8 cellular contexts compared by ENCODE assay signal in the genomic region with DNA sequence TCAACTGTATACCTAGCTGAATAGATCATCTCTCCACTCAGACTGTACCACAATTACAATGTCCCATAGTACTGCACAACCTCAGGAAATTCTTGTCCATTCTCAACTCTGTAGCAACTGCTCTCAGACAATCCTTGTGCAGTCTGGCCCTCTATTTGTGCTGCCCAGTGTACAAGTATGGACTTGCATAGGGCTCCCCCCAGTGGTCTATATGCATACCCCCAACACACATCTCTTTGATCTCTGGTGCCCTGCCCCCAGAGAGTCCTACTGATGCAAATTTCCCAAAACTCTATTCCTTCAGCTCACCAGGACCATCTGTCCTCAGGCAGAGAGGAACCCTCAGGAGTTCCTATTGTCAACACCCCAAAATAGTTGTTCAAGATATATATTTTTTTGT.
A peak's percentile ranks its signal among the peaks of the same experiment; 100 is the strongest.
DNase-seq lines count a peak whose midpoint lies in the region; ATAC-seq lines count a peak whose summit lies in the region.

No MANE protein-coding gene starts in this region.

- DNase-seq in ACHN (peak; percentile 40), NCI-H748 treated with DMSO at 0.1 percent for 48 hours (lab: John Stamatoyannopoulos, UW) (peak; percentile 32), fibroblast of peridontal ligament (ENCODE audit: extremely low read depth) (peak; percentile 1), DMS79 (lab: John Stamatoyannopoulos, UW) (no peak)
- DNase-seq in stimulated activated CD4-positive, alpha-beta T cell treated with anti-CD3 and anti-CD28 coated beads, Interleukin-4, amount 100 ng/mL, for 4 hours = no peak

- ATAC-seq in GM18861 (IDR thresholded peaks at IDR 0.05; ENCODE audit: unreplicated experiment) = peak; percentile 51
- ATAC-seq in HG03066 (IDR thresholded peaks at IDR 0.05; ENCODE audit: low read depth, unreplicated experiment) = peak; percentile 79
- ATAC-seq in HG03460 (IDR thresholded peaks at IDR 0.05; ENCODE audit: unreplicated experiment) = no peak

- in situ Hi-C loops in ACHN (cut with HindIII; ENCODE audit: low pct_ligation_motif_present, low pct_unique_long_range_greater_than_20kb, low sequenced_read_pairs) = no loop called here

Comparison
In these comparisons a context has a peak if more than half of its experiments do, and no peak if none do; other contexts are left out.
1. DNase-seq: peak in ACHN (single experiment), NCI-H748 treated with DMSO at 0.1 percent for 48 hours (single experiment) and fibroblast of peridontal ligament (single experiment); none in stimulated activated CD4-positive, alpha-beta T cell treated with anti-CD3 and anti-CD28 coated beads, Interleukin-4, amount 100 ng/mL, for 4 hours (0 of 2) and DMS79 (single experiment).